In genomic region chr6:111011360-111012142, GRCh38 we compare ENCODE assay signal across 1 cellular context.
TF ChIP-seq lines count a peak whose summit lies in the region.

No MANE protein-coding gene starts in this region.

TF ChIP-seq in K562, 482 proteins besides CTCF, POLR2A, EP300 and RAD21:
- TF ChIP-seq, protein P1, sequence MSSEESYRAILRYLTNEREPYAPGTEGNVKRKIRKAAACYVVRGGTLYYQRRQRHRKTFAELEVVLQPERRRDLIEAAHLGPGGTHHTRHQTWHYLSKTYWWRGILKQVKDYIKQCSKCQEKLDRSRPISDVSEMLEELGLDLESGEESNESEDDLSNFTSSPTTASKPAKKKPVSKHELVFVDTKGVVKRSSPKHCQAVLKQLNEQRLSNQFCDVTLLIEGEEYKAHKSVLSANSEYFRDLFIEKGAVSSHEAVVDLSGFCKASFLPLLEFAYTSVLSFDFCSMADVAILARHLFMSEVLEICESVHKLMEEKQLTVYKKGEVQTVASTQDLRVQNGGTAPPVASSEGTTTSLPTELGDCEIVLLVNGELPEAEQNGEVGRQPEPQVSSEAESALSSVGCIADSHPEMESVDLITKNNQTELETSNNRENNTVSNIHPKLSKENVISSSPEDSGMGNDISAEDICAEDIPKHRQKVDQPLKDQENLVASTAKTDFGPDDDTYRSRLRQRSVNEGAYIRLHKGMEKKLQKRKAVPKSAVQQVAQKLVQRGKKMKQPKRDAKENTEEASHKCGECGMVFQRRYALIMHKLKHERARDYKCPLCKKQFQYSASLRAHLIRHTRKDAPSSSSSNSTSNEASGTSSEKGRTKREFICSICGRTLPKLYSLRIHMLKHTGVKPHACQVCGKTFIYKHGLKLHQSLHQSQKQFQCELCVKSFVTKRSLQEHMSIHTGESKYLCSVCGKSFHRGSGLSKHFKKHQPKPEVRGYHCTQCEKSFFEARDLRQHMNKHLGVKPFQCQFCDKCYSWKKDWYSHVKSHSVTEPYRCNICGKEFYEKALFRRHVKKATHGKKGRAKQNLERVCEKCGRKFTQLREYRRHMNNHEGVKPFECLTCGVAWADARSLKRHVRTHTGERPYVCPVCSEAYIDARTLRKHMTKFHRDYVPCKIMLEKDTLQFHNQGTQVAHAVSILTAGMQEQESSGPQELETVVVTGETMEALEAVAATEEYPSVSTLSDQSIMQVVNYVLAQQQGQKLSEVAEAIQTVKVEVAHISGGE (CRISPR knock-in tag; IDR thresholded peaks at IDR 0.05): no peak
- TF ChIP-seq HDGF (IDR thresholded peaks at IDR 0.05): no peak
- TF ChIP-seq MCM5 (IDR thresholded peaks at IDR 0.05; ENCODE audit: low read depth): no peak
- TF ChIP-seq ETV6 (IDR thresholded peaks at IDR 0.05; ENCODE audit: borderline replicate concordance in 1 of 2, low read depth in 2 of 2, low read length in 1 of 2): no peak
- TF ChIP-seq ETV6 (CRISPR knock-in tag; IDR thresholded peaks at IDR 0.05; ENCODE audit: borderline replicate concordance): no peak
- no peak for TF ChIP-seq SETDB1 (IDR thresholded peaks at IDR 0.05; ENCODE audit: low read length)
- peak; percentile 63; the same call in 1 of the 2 replicates for TF ChIP-seq PHF21A (IDR thresholded peaks at IDR 0.05; ENCODE audit: borderline replicate concordance, low read depth)
- no peak for TF ChIP-seq TAF1 (IDR thresholded peaks at IDR 0.05; ENCODE audit: control insufficient read depth, extremely low read depth, insufficient read depth, low read length, severe bottlenecking)
- no peak for TF ChIP-seq ZNF253 (CRISPR knock-in tag; conservative IDR thresholded peaks at IDR 0.05)
- TF ChIP-seq, protein P2, sequence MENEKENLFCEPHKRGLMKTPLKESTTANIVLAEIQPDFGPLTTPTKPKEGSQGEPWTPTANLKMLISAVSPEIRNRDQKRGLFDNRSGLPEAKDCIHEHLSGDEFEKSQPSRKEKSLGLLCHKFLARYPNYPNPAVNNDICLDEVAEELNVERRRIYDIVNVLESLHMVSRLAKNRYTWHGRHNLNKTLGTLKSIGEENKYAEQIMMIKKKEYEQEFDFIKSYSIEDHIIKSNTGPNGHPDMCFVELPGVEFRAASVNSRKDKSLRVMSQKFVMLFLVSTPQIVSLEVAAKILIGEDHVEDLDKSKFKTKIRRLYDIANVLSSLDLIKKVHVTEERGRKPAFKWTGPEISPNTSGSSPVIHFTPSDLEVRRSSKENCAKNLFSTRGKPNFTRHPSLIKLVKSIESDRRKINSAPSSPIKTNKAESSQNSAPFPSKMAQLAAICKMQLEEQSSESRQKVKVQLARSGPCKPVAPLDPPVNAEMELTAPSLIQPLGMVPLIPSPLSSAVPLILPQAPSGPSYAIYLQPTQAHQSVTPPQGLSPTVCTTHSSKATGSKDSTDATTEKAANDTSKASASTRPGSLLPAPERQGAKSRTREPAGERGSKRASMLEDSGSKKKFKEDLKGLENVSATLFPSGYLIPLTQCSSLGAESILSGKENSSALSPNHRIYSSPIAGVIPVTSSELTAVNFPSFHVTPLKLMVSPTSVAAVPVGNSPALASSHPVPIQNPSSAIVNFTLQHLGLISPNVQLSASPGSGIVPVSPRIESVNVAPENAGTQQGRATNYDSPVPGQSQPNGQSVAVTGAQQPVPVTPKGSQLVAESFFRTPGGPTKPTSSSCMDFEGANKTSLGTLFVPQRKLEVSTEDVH (IDR thresholded peaks at IDR 0.05; ENCODE audit: low read depth, partially characterized antibody): no peak
- TF ChIP-seq TSC22D4 (tag; IDR thresholded peaks at IDR 0.05): no peak
- peak; percentile 60; the same call in 1 of the 2 replicates for TF ChIP-seq DEAF1 (CRISPR knock-in tag; IDR thresholded peaks at IDR 0.05)
- TF ChIP-seq PTRF (tag; IDR thresholded peaks at IDR 0.05): no peak
- no peak for TF ChIP-seq CHCHD3 (CRISPR knock-in tag; IDR thresholded peaks at IDR 0.05)
- TF ChIP-seq SMARCC2 (IDR thresholded peaks at IDR 0.05; ENCODE audit: low read depth): no peak
- no peak for TF ChIP-seq HDAC1 (IDR thresholded peaks at IDR 0.05)
- no peak for TF ChIP-seq CBX5 (IDR thresholded peaks at IDR 0.05; ENCODE audit: borderline replicate concordance, low read depth)
- no peak for TF ChIP-seq RREB1 (CRISPR knock-in tag; IDR thresholded peaks at IDR 0.05)
- 0 out of 4 replicates have a peak, but pooled peaks of 1 of the 2 experiments have one; percentile 28 for TF ChIP-seq MAZ (CRISPR knock-in tag; conservative IDR thresholded peaks at IDR 0.05 in 1 of 2, IDR thresholded peaks at IDR 0.05 in 1 of 2)
- no peak for TF ChIP-seq ERF (CRISPR knock-in tag; IDR thresholded peaks at IDR 0.05)
- 0 out of 2 replicates have a peak, but pooled peaks have one; percentile 17 for TF ChIP-seq SMC3 (conservative IDR thresholded peaks at IDR 0.05; ENCODE audit: insufficient read depth, low read depth, low read length)
- TF ChIP-seq ZKSCAN3 (CRISPR knock-in tag; IDR thresholded peaks at IDR 0.05): no peak
- TF ChIP-seq KDM5B (IDR thresholded peaks at IDR 0.05; ENCODE audit: insufficient replicate concordance, low read depth, low read length): no peak
- no peak for TF ChIP-seq ZFP1 (CRISPR knock-in tag; IDR thresholded peaks at IDR 0.05)
- TF ChIP-seq, protein P3, sequence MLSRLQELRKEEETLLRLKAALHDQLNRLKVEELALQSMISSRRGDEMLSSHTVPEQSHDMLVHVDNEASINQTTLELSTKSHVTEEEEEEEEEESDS (CRISPR knock-in tag; IDR thresholded peaks at IDR 0.05): no peak
- no peak for TF ChIP-seq POLR2AphosphoS5 (IDR thresholded peaks at IDR 0.05; ENCODE audit: control insufficient read depth, insufficient read depth, low read depth, low read length)
- TF ChIP-seq RCOR1 (IDR thresholded peaks at IDR 0.05; ENCODE audit: borderline replicate concordance in 1 of 2, low read depth in 2 of 2, low read length in 2 of 2): peak in 1 of 2 experiments; percentile 17; a peak in 2 of 4 replicates
